1 cellular context compared by ENCODE assay signal in genomic region chr3:129399145-129399894, GRCh38.
TF ChIP-seq lines count a peak whose summit lies in the region.

No MANE protein-coding gene starts in this region.

TF ChIP-seq in K562, 482 proteins besides CTCF, POLR2A, EP300 and RAD21 (continued from another document and continues in another):
- no peak for TF ChIP-seq ZNF318 (IDR thresholded peaks at IDR 0.05; ENCODE audit: borderline replicate concordance in 1 of 2, low read depth in 1 of 2)
- no peak for TF ChIP-seq CHD2 (IDR thresholded peaks at IDR 0.05; ENCODE audit: low read depth, low read length)
- TF ChIP-seq BMI1 (IDR thresholded peaks at IDR 0.05; ENCODE audit: low read length) = no peak
- 0 out of 2 replicates have a peak, but pooled peaks have one; percentile 76 for TF ChIP-seq GATAD2B (IDR thresholded peaks at IDR 0.05; ENCODE audit: borderline replicate concordance)
- TF ChIP-seq NFRKB (IDR thresholded peaks at IDR 0.05; ENCODE audit: low read depth) = no peak
- TF ChIP-seq ZNF444 (CRISPR knock-in tag; IDR thresholded peaks at IDR 0.05) = no peak
- peak; percentile 20 for TF ChIP-seq PHF20 (IDR thresholded peaks at IDR 0.05; ENCODE audit: partially characterized antibody)
- no peak for TF ChIP-seq PML (IDR thresholded peaks at IDR 0.05; ENCODE audit: low read length)
- 0 out of 2 replicates have a peak, but pooled peaks have one; percentile 7 for TF ChIP-seq SNIP1 (IDR thresholded peaks at IDR 0.05; ENCODE audit: low read depth)
- TF ChIP-seq ZKSCAN8 (CRISPR knock-in tag; IDR thresholded peaks at IDR 0.05) = no peak
- TF ChIP-seq KLF16 (IDR thresholded peaks at IDR 0.05) = no peak
- TF ChIP-seq ZBTB11 (CRISPR knock-in tag; IDR thresholded peaks at IDR 0.05) = peak in 1 of 3 experiments; percentile 44; a peak in 1 of 6 replicates
- no peak for TF ChIP-seq ZNF778 (CRISPR knock-in tag; IDR thresholded peaks at IDR 0.05)
- no peak for TF ChIP-seq RBM39 (optimal IDR thresholded peaks at IDR 0.05; ENCODE audit: low read depth, low read length)
- TF ChIP-seq RFX1 (IDR thresholded peaks at IDR 0.05) = no peak
- TF ChIP-seq TBL1XR1 (IDR thresholded peaks at IDR 0.05; ENCODE audit: low read length in 2 of 2) = peak in 1 of 2 experiments; percentile 40; a peak in 1 of 4 replicates
- no peak for TF ChIP-seq FOXA1 (IDR thresholded peaks at IDR 0.05; ENCODE audit: borderline replicate concordance)
- no peak for TF ChIP-seq ZNF277 (CRISPR knock-in tag; IDR thresholded peaks at IDR 0.05; ENCODE audit: borderline replicate concordance)
- TF ChIP-seq PHF8 (IDR thresholded peaks at IDR 0.05; ENCODE audit: borderline replicate concordance, low read length) = peak; percentile 44; the same call in 1 of the 2 replicates
- TF ChIP-seq THRA (IDR thresholded peaks at IDR 0.05) = no peak
- peak; percentile 53 to 97 for TF ChIP-seq AFF1 (IDR thresholded peaks at IDR 0.05; ENCODE audit: low read depth in 1 of 2, partially characterized antibody in 2 of 2)
- TF ChIP-seq MXD1 (CRISPR knock-in tag; IDR thresholded peaks at IDR 0.05; ENCODE audit: borderline replicate concordance, poor library complexity, severe bottlenecking) = no peak
- TF ChIP-seq ZNF589 (CRISPR knock-in tag; IDR thresholded peaks at IDR 0.05; ENCODE audit: low read depth) = no peak
- 0 out of 2 replicates have a peak, but pooled peaks have one; percentile 0 for TF ChIP-seq GTF2E2 (tag; IDR thresholded peaks at IDR 0.05)
- no peak for TF ChIP-seq CCAR2 (IDR thresholded peaks at IDR 0.05; ENCODE audit: low read depth, low read length)
- TF ChIP-seq HDAC3 (IDR thresholded peaks at IDR 0.05; ENCODE audit: borderline replicate concordance, partially characterized antibody) = peak; percentile 37
- peak; percentile 38 for TF ChIP-seq TAF9B (IDR thresholded peaks at IDR 0.05; ENCODE audit: partially characterized antibody)
- no peak for TF ChIP-seq ZFP36 (IDR thresholded peaks at IDR 0.05; ENCODE audit: low read depth, low read length, partially characterized antibody)
- no peak for TF ChIP-seq ZKSCAN1 (IDR thresholded peaks at IDR 0.05; ENCODE audit: low read depth, low read length)
- TF ChIP-seq ZNF431 (CRISPR knock-in tag; IDR thresholded peaks at IDR 0.05) = peak; percentile 24; the same call in 1 of the 2 replicates
- no peak for TF ChIP-seq ESRRB (CRISPR knock-in tag; IDR thresholded peaks at IDR 0.05; ENCODE audit: borderline replicate concordance)
- no peak for TF ChIP-seq HNRNPK (IDR thresholded peaks at IDR 0.05; ENCODE audit: low read depth, low read length, poor library complexity, severe bottlenecking)
- TF ChIP-seq ZBTB2 (IDR thresholded peaks at IDR 0.05) = 0 out of 2 replicates have a peak, but pooled peaks have one; percentile 11
- TF ChIP-seq HOMEZ (CRISPR knock-in tag; IDR thresholded peaks at IDR 0.05) = no peak
- peak; percentile 22; the same call in 1 of the 2 replicates for TF ChIP-seq NR2C2 (CRISPR knock-in tag; IDR thresholded peaks at IDR 0.05)
- TF ChIP-seq NR2C2 (tag; IDR thresholded peaks at IDR 0.05) = peak; percentile 99
- TF ChIP-seq ARID1B (IDR thresholded peaks at IDR 0.05) = 0 out of 2 replicates have a peak, but pooled peaks have one; percentile 9
- no peak for TF ChIP-seq HNRNPUL1 (IDR thresholded peaks at IDR 0.05; ENCODE audit: low read length)
- TF ChIP-seq ZSCAN29 (IDR thresholded peaks at IDR 0.05) = no peak
